In genomic region chr19:18279266-18279515, GRCh38 we compare ENCODE assay signal across 9 cellular contexts. TPM values are rescaled to one million over a fixed set of nuclear protein-coding genes. Genes with fewer than 3 reads are reported as not detected.
DNase-seq lines count a peak whose midpoint lies in the region; ATAC-seq, FAIRE-seq and TF ChIP-seq lines count a peak whose summit lies in the region.
"Had no signal": no experiment of that assay in that cellular context is flagged by ENCODE, and none has a peak within 500 bp of the region (broad histone marks: within the 10 kb centered on the region; RNA-seq: fewer than 3 reads in every experiment).

No MANE protein-coding gene starts in this region.

- H3K4me3 Mint-ChIP-seq in T-helper 1 cell treated with Interleukin-12 subunit alpha and Interleukin-12 subunit beta and Interleukin-4 antibody, amounts not matched to agents 30 μg/mL and 1 μg/mL, for 36 hours, result peak overlapping the region; percentile 95
- H3K4me3 Mint-ChIP-seq in activated naive CD8-positive, alpha-beta T cell treated with anti-CD3 and anti-CD28 coated beads, Interleukin-2, amount 50 U/mL, for 24 hours, result peak overlapping the region; percentile 98

- no peak for TF ChIP-seq POLR2A in suprapubic skin (IDR thresholded peaks at IDR 0.05)

- peaks cover 27 to 43% of the 10 kb centered on the region in 2 donors for H3K4me1 ChIP-seq in kidney (ENCODE audit: control insufficient read depth in 1 of 2, insufficient read depth in 1 of 2, low read depth in 1 of 2, low read length in 2 of 2)
- peaks cover 62% of the 10 kb centered on the region for H3K4me1 ChIP-seq in suprapubic skin

- no peaks in the 10 kb centered on the region for H3K27me3 Mint-ChIP-seq in T-helper 1 cell treated with Interleukin-12 subunit alpha and Interleukin-12 subunit beta and Interleukin-4 antibody, amounts not matched to agents 30 μg/mL and 1 μg/mL, for 36 hours (ENCODE audit: low read depth)
- H3K27me3 Mint-ChIP-seq in activated naive CD8-positive, alpha-beta T cell treated with anti-CD3 and anti-CD28 coated beads, Interleukin-2, amount 50 U/mL, for 24 hours, result peaks cover 5% of the 10 kb centered on the region

- WGBS in suprapubic skin, result 1% methylated on average over 5 of the region's 5 CpGs

- intact Hi-C loops in kidney (cut with DNase I), result loop anchor here (10.0 kb wide), 1 partner anchor 126 kb away; no protein-coding TSS in a partner anchor

- H3K4me1 Mint-ChIP-seq in T-helper 1 cell treated with Interleukin-12 subunit alpha and Interleukin-12 subunit beta and Interleukin-4 antibody, amounts not matched to agents 30 μg/mL and 1 μg/mL, for 36 hours (ENCODE audit: low read depth), result peaks cover 32% of the 10 kb centered on the region
- H3K4me1 Mint-ChIP-seq in activated naive CD8-positive, alpha-beta T cell treated with anti-CD3 and anti-CD28 coated beads, Interleukin-2, amount 50 U/mL, for 24 hours, result peaks cover 60% of the 10 kb centered on the region

- TF ChIP-seq CTCF in kidney (IDR thresholded peaks at IDR 0.05; ENCODE audit: borderline replicate concordance, extremely low read depth, insufficient read depth) (no peak), suprapubic skin (IDR thresholded peaks at IDR 0.05) (no peak)

- no peaks in the 10 kb centered on the region for H3K9me3 ChIP-seq in kidney (ENCODE audit: control insufficient read depth in 1 of 2, low read length in 2 of 2)
- no peaks in the 10 kb centered on the region for H3K9me3 ChIP-seq in suprapubic skin

- H3K4me3 ChIP-seq in kidney (ENCODE audit: low read length in 2 of 2) (peak overlapping the region; percentile 67 to 99), suprapubic skin (peak overlapping the region; percentile 97)

- H3K36me3 Mint-ChIP-seq in T-helper 1 cell treated with Interleukin-12 subunit alpha and Interleukin-12 subunit beta and Interleukin-4 antibody, amounts not matched to agents 30 μg/mL and 1 μg/mL, for 36 hours (ENCODE audit: low read depth), result peaks cover 23% of the 10 kb centered on the region
- H3K36me3 Mint-ChIP-seq in activated naive CD8-positive, alpha-beta T cell treated with anti-CD3 and anti-CD28 coated beads, Interleukin-2, amount 50 U/mL, for 24 hours (ENCODE audit: low read depth), result peaks cover 35% of the 10 kb centered on the region

- H3K27ac ChIP-seq in kidney (ENCODE audit: low read depth in 2 of 2, low read length in 2 of 2), result peak overlapping the region; percentile 100
- peak overlapping the region; percentile 100 for H3K27ac ChIP-seq in suprapubic skin

- peaks cover 8 to 15% of the 10 kb centered on the region in 2 donors for H3K36me3 ChIP-seq in kidney (ENCODE audit: control insufficient read depth in 1 of 2, insufficient read depth in 2 of 2, low read length in 2 of 2)
- H3K36me3 ChIP-seq in suprapubic skin, result peaks cover 12% of the 10 kb centered on the region

- H3K9ac ChIP-seq in kidney (ENCODE audit: low read length in 2 of 2), result peak overlapping the region; percentile 83 to 100

- no peaks in the 10 kb centered on the region for H3K27me3 ChIP-seq in suprapubic skin

- ATAC-seq in activated naive CD8-positive, alpha-beta T cell treated with anti-CD3 and anti-CD28 coated beads, Interleukin-2, amount 50 U/mL, for 24 hours, result no peak
- ATAC-seq in HG03139 (IDR thresholded peaks at IDR 0.05; ENCODE audit: unreplicated experiment), result no peak

- H3K27ac Mint-ChIP-seq in T-helper 1 cell treated with Interleukin-12 subunit alpha and Interleukin-12 subunit beta and Interleukin-4 antibody, amounts not matched to agents 30 μg/mL and 1 μg/mL, for 36 hours, result peak overlapping the region; percentile 93
- H3K27ac Mint-ChIP-seq in activated naive CD8-positive, alpha-beta T cell treated with anti-CD3 and anti-CD28 coated beads, Interleukin-2, amount 50 U/mL, for 24 hours, result peak overlapping the region; percentile 98

- no peak for FAIRE-seq in kidney (lab: Jason Lieb, UNC)
- FAIRE-seq: colon had no signal

- DNase-seq in T-helper 1 cell, result no peak
- DNase-seq in activated naive CD8-positive, alpha-beta T cell treated with anti-CD3 and anti-CD28 coated beads, Interleukin-2, amount 50 U/mL, for 24 hours, result no peak
- no peak for DNase-seq in kidney
- no peak for DNase-seq in suprapubic skin (ENCODE audit: low spot score in 2 of 2)
- no peak for DNase-seq in NCI-H2029 (lab: John Stamatoyannopoulos, UW)
- DNase-seq in Ammon's horn (ENCODE audit: low spot score), result no peak

- H3K9me3 Mint-ChIP-seq in T-helper 1 cell treated with Interleukin-12 subunit alpha and Interleukin-12 subunit beta and Interleukin-4 antibody, amounts not matched to agents 30 μg/mL and 1 μg/mL, for 36 hours, result no peaks in the 10 kb centered on the region
- H3K9me3 Mint-ChIP-seq in activated naive CD8-positive, alpha-beta T cell treated with anti-CD3 and anti-CD28 coated beads, Interleukin-2, amount 50 U/mL, for 24 hours, result no peaks in the 10 kb centered on the region

- TF ChIP-seq EP300 in suprapubic skin (IDR thresholded peaks at IDR 0.05), result no peak

RNA-seq across cellular contexts. Expression of gene JUND, which starts 2.2 kb away (rescaled TPM):
- total RNA-seq in kidney (181 TPM), suprapubic skin (100 to 1,000 TPM; 330 to 579 (median 396) TPM)
- polyA plus RNA-seq in kidney (ENCODE audit: insufficient read depth, low read depth, low replicate concordance), result 117 TPM

RNA-seq across cellular contexts. Expression of gene IQCN, which starts 4.9 kb away (rescaled TPM):
- total RNA-seq in kidney, result 6.3 TPM
- 0.82 TPM for polyA plus RNA-seq in kidney (ENCODE audit: insufficient read depth, low read depth, low replicate concordance)
- total RNA-seq in suprapubic skin, result 10 to 100 TPM in 3 of 4 donors, 1 to 10 TPM in 1; 8.1 to 27.6 (median 13.6) TPM

RNA-seq across cellular contexts. Expression of gene LSM4, which starts 43.7 kb away (rescaled TPM):
- total RNA-seq in kidney (87.7 TPM), suprapubic skin (100 to 1,000 TPM in 2 of 4 donors, 10 to 100 TPM in 2; 53.1 to 115 (median 103) TPM)
- polyA plus RNA-seq in kidney (ENCODE audit: insufficient read depth, low read depth, low replicate concordance), result 245 TPM

RNA-seq across cellular contexts. Expression of gene PDE4C, which starts 53.0 kb away (rescaled TPM):
- total RNA-seq in kidney (2.0 TPM), suprapubic skin (1 to 10 TPM in 1 of 4 donors, under 1 TPM in 1, not detected in 2; 0.47 to 2.0 TPM)
- not detected for polyA plus RNA-seq in kidney (ENCODE audit: insufficient read depth, low read depth, low replicate concordance)
